In genomic region chr14:31596691-31597090, GRCh38 we compare ENCODE assay signal across 32 cellular contexts.
"Had no signal": no experiment of that assay in that cellular context is flagged by ENCODE, and none has a peak within 500 bp of the region (broad histone marks: within the 10 kb centered on the region; RNA-seq: fewer than 3 reads in every experiment).

No MANE protein-coding gene starts in this region.

- H3K27ac ChIP-seq: cardiac muscle cell, gastrocnemius medialis, neutrophil, ovary, prostate gland, stomach, thyroid gland, upper lobe of left lung, vagina had no signal

- H3K9me3 ChIP-seq: esophagus muscularis mucosa, gastrocnemius medialis, neutrophil, ovary, prostate gland, thyroid gland, upper lobe of left lung, vagina had no signal

- H3K9me3 Mint-ChIP-seq: activated naive CD4-positive, alpha-beta T cell treated with anti-CD3 and anti-CD28 coated beads, Interleukin-2, amount 50 U/mL, for 24 hours had no signal

- H3K36me3 ChIP-seq: cardiac muscle cell, gastrocnemius medialis, neutrophil, ovary, prostate gland, thyroid gland had no signal

- DNase-seq: activated CD4-positive, alpha-beta T cell treated with anti-CD3 and anti-CD28 coated beads for 1 hour; activated CD4-positive, alpha-beta T cell treated with anti-CD3 and anti-CD28 coated beads, Interleukin-2, amount 10 ng/mL, durations not matched to agents 7 days and 5 days; activated CD8-positive, alpha-beta T cell treated with anti-CD3 and anti-CD28 coated beads for 36 hours; activated naive CD8-positive, alpha-beta T cell treated with anti-CD3 and anti-CD28 coated beads, Interleukin-2, amount 50 U/mL, for 24 hours; activated T-cell treated with anti-CD3 and anti-CD28 coated beads, Interleukin-2, amount 50 U/mL, for 48 hours; anterior cingulate cortex; cerebellar nuclear complex; gastrocnemius medialis; glutamatergic neuron; islet precursor cell; left colon; mammary epithelial cell; naive B cell; nephron progenitor cell; ovary; stimulated activated CD4-positive, alpha-beta T cell treated with anti-CD3 and anti-CD28 coated beads, Interleukin-15, amount 100 ng/mL, for 24 hours; stimulated activated CD4-positive, alpha-beta T cell treated with anti-CD3 and anti-CD28 coated beads, Interleukin-2, amount 100 ng/mL, for 24 hours; stimulated activated naive B cell treated with anti-CD40 and anti-IgM and Interleukin-4, amounts not matched to agents 10 μg/mL and 1 μg/mL and 100 μg/mL, for 72 hours; stomach; T-helper 17 cell; T1000; thyroid gland had no signal

- H3K27ac Mint-ChIP-seq: activated CD4-positive, alpha-beta T cell treated with anti-CD3 and anti-CD28 coated beads, Interleukin-2, amount 10 ng/mL, durations not matched to agents 7 days and 5 days; activated CD8-positive, alpha-beta T cell treated with anti-CD3 and anti-CD28 coated beads for 36 hours; activated naive CD4-positive, alpha-beta T cell treated with anti-CD3 and anti-CD28 coated beads, Interleukin-2, amount 50 U/mL, for 24 hours; activated naive CD8-positive, alpha-beta T cell treated with anti-CD3 and anti-CD28 coated beads, Interleukin-2, amount 50 U/mL, for 24 hours; activated T-helper 2 cell treated with anti-CD3 and anti-CD28 coated beads, Interferon-gamma antibody, Interleukin-2, Interleukin-4, amounts not matched to agents 10 μg/mL and 5 μg/mL and 100 μg/mL, durations not matched to agents 14 hours and 24 hours and 36 hours; brain; mesothelial cell of epicardium; nephron progenitor cell; stimulated activated naive B cell treated with anti-CD40 and anti-IgM and Interleukin-4, amounts not matched to agents 10 μg/mL and 1 μg/mL and 100 μg/mL, for 72 hours; T-helper 17 cell had no signal

- H3K27me3 Mint-ChIP-seq: activated CD4-positive, alpha-beta T cell treated with anti-CD3 and anti-CD28 coated beads, Interleukin-2, amount 10 ng/mL, durations not matched to agents 7 days and 5 days; activated CD8-positive, alpha-beta T cell treated with anti-CD3 and anti-CD28 coated beads for 36 hours; activated naive CD4-positive, alpha-beta T cell treated with anti-CD3 and anti-CD28 coated beads, Interleukin-2, amount 50 U/mL, for 24 hours; activated naive CD8-positive, alpha-beta T cell treated with anti-CD3 and anti-CD28 coated beads, Interleukin-2, amount 50 U/mL, for 24 hours; brain; naive B cell; stimulated activated naive B cell treated with anti-CD40 and anti-IgM and Interleukin-4, amounts not matched to agents 10 μg/mL and 1 μg/mL and 100 μg/mL, for 72 hours; T-helper 17 cell had no signal

- H3K4me1 ChIP-seq: prostate gland, stomach, thyroid gland, upper lobe of left lung, vagina had no signal

- H3K27me3 ChIP-seq: cardiac muscle cell, esophagus muscularis mucosa, gastrocnemius medialis, neutrophil, ovary, stomach, thyroid gland, upper lobe of left lung, vagina had no signal

- H3K4me3 Mint-ChIP-seq: activated CD4-positive, alpha-beta T cell treated with anti-CD3 and anti-CD28 coated beads, Interleukin-2, amount 10 ng/mL, durations not matched to agents 7 days and 5 days; activated CD8-positive, alpha-beta T cell treated with anti-CD3 and anti-CD28 coated beads for 36 hours; activated naive CD4-positive, alpha-beta T cell treated with anti-CD3 and anti-CD28 coated beads, Interleukin-2, amount 50 U/mL, for 24 hours; activated naive CD8-positive, alpha-beta T cell treated with anti-CD3 and anti-CD28 coated beads, Interleukin-2, amount 50 U/mL, for 24 hours; brain; mesothelial cell of epicardium; naive B cell; nephron progenitor cell; stimulated activated naive B cell treated with anti-CD40 and anti-IgM and Interleukin-4, amounts not matched to agents 10 μg/mL and 1 μg/mL and 100 μg/mL, for 72 hours; T-helper 17 cell had no signal

- ATAC-seq: activated CD8-positive, alpha-beta T cell treated with anti-CD3 and anti-CD28 coated beads for 36 hours; activated naive CD8-positive, alpha-beta T cell treated with anti-CD3 and anti-CD28 coated beads, Interleukin-2, amount 50 U/mL, for 24 hours; gastrocnemius medialis; left colon; stimulated activated naive B cell treated with anti-CD40 and anti-IgM and Interleukin-4, amounts not matched to agents 10 μg/mL and 1 μg/mL and 100 μg/mL, for 72 hours; T-helper 17 cell had no signal

- H3K4me1 Mint-ChIP-seq: activated CD4-positive, alpha-beta T cell treated with anti-CD3 and anti-CD28 coated beads, Interleukin-2, amount 10 ng/mL, durations not matched to agents 7 days and 5 days; activated naive CD8-positive, alpha-beta T cell treated with anti-CD3 and anti-CD28 coated beads, Interleukin-2, amount 50 U/mL, for 24 hours had no signal

- H3K4me3 ChIP-seq: cardiac muscle cell, esophagus muscularis mucosa, gastrocnemius medialis, ovary, prostate gland, stomach, thyroid gland, upper lobe of left lung, vagina had no signal
